ENCODE assay signal across 1 cellular context in the genomic region with DNA sequence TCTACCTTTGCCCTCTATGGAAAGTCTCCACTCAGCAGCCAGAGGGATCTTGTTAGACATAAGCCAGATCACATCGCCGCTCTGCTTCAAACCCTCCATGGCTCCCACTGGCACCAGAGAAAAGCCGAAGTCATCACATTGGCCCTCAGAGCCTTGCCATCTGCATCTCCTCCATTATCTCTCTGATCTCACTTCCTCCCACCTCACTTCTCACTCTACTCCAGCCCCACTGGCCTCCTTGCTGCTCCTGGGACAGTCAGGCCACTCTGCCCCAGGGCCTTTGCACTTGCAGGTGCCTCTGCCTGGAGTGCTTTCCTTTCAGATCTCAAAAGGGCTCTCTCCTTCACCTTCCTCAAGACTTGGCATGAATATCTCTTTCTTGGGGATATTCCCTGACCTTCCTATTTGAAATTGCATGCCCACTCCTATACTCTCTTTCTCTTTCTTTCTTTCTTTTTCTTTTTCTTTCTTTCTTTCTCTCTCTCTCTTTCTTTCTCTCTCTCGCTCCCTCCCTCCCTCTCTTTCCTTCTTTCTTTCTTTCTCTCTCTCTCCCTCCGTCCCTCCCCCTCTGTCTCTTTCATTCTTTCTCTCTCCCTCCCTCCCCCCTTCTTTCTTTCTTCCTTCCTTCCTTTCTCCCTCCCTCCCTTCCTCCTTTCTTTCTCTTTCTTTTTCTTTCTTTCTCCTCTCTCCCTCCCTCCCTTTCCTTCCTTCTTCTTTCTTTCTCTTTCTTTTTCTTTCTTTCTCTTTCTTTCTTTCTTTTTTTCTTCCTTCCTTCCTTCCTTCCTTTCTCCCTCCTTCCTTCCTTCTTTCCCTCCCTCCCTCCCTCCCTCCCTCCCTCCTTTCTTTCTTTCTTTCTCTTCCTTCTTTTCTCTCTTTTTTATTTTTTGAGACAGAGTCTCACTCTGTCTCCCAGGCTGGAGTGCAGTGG.
TF ChIP-seq lines count a peak whose summit lies in the region.

No MANE protein-coding gene starts in this region.

TF ChIP-seq in K562, 482 proteins besides CTCF, POLR2A, EP300 and RAD21 (continued from another document):
- TF ChIP-seq, protein P1, sequence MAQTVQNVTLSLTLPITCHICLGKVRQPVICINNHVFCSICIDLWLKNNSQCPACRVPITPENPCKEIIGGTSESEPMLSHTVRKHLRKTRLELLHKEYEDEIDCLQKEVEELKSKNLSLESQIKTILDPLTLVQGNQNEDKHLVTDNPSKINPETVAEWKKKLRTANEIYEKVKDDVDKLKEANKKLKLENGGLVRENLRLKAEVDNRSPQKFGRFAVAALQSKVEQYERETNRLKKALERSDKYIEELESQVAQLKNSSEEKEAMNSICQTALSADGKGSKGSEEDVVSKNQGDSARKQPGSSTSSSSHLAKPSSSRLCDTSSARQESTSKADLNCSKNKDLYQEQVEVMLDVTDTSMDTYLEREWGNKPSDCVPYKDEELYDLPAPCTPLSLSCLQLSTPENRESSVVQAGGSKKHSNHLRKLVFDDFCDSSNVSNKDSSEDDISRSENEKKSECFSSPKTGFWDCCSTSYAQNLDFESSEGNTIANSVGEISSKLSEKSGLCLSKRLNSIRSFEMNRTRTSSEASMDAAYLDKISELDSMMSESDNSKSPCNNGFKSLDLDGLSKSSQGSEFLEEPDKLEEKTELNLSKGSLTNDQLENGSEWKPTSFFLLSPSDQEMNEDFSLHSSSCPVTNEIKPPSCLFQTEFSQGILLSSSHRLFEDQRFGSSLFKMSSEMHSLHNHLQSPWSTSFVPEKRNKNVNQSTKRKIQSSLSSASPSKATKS (CRISPR knock-in tag; IDR thresholded peaks at IDR 0.05), result no peak
- peak; percentile 98 for TF ChIP-seq ZNF512 (tag; IDR thresholded peaks at IDR 0.05)
- no peak for TF ChIP-seq MAFK (IDR thresholded peaks at IDR 0.05; ENCODE audit: low read length)
- TF ChIP-seq CBX5 (IDR thresholded peaks at IDR 0.05; ENCODE audit: borderline replicate concordance, low read depth), result no peak
- no peak for TF ChIP-seq ZNF311 (CRISPR knock-in tag; IDR thresholded peaks at IDR 0.05)
- TF ChIP-seq ZNF347 (CRISPR knock-in tag; IDR thresholded peaks at IDR 0.05; ENCODE audit: low read depth), result no peak
- TF ChIP-seq EP400 (IDR thresholded peaks at IDR 0.05), result no peak
- TF ChIP-seq BCOR (IDR thresholded peaks at IDR 0.05), result peak; percentile 83
